In genomic region chr3:51357856-51358255, GRCh38 we compare ENCODE assay signal across 30 cellular contexts.
"Had no signal": no experiment of that assay in that cellular context is flagged by ENCODE, and none has a peak within 500 bp of the region (broad histone marks: within the 10 kb centered on the region; RNA-seq: fewer than 3 reads in every experiment).

No MANE protein-coding gene starts in this region.

- H3K27ac ChIP-seq: ascending aorta, cardiac muscle cell, VCaP had no signal

- DNase-seq: activated B cell treated with CpG ODN at 0.5 μM for 24 hours; activated CD4-positive, alpha-beta memory T cell treated with anti-CD3 and anti-CD28 coated beads for 36 hours; activated CD4-positive, alpha-beta T cell treated with anti-CD3 and anti-CD28 coated beads for 4 hours; activated CD4-positive, alpha-beta T cell treated with anti-CD3 and anti-CD28 coated beads, Interleukin-2, amount 10 ng/mL, durations not matched to agents 24 days and 14 days; activated CD4-positive, alpha-beta T cell treated with anti-CD3 and anti-CD28 coated beads, Interleukin-2, amount 50 U/mL, for 1 hour; activated CD4-positive, alpha-beta T cell treated with anti-CD3 and anti-CD28 coated beads, Interleukin-2, amount 50 U/mL, for 4 hours; activated CD4-positive, CD25-positive, alpha-beta regulatory T cell treated with anti-CD3 and anti-CD28 coated beads, Interleukin-2, amount 50 U/mL, for 72 hours; activated CD8-positive, alpha-beta memory T cell treated with anti-CD3 and anti-CD28 coated beads, Interleukin-2, amount 50 U/mL, for 4 hours; activated CD8-positive, alpha-beta T cell treated with anti-CD3 and anti-CD28 coated beads for 36 hours; activated gamma-delta T cell; activated naive CD4-positive, alpha-beta T cell treated with anti-CD3 and anti-CD28 coated beads, Interleukin-2, amount 10 ng/mL, durations not matched to agents 7 days and 5 days; activated naive CD4-positive, alpha-beta T cell treated with Interleukin-2 at 50 U/mL for 16 hours; activated naive CD8-positive, alpha-beta T cell treated with anti-CD3 and anti-CD28 coated beads, Interleukin-2, amount 10 ng/mL, durations not matched to agents 7 days and 5 days; activated naive CD8-positive, alpha-beta T cell treated with anti-CD3 and anti-CD28 coated beads, Interleukin-2, amount 50 U/mL, for 24 hours; activated T-cell treated with anti-CD3 and anti-CD28 coated beads for 4 hours; activated T-cell treated with anti-CD3 and anti-CD28 coated beads, Interleukin-2, amount 50 U/mL, for 1 hour; activated T-cell treated with anti-CD3 and anti-CD28 coated beads, Interleukin-2, amount 50 U/mL, for 4 hours; activated T-cell treated with anti-CD3 and anti-CD28 coated beads, Interleukin-2, amount 50 U/mL, for 72 hours; amygdala; anterior cingulate cortex; central memory CD4-positive, alpha-beta T cell; T-cell; T-helper 17 cell had no signal

- ATAC-seq: activated CD8-positive, alpha-beta T cell treated with anti-CD3 and anti-CD28 coated beads for 36 hours; activated naive CD8-positive, alpha-beta T cell treated with anti-CD3 and anti-CD28 coated beads, Interleukin-2, amount 50 U/mL, for 24 hours; activated T-cell treated with anti-CD3 and anti-CD28 coated beads, Interleukin-2, amount 50 U/mL, for 4 hours; activated T-cell treated with anti-CD3 and anti-CD28 coated beads, Interleukin-2, amount 50 U/mL, for 72 hours; T-cell; T-helper 17 cell had no signal

- H3K9me3 Mint-ChIP-seq: activated B cell treated with CpG ODN at 0.5 μM for 24 hours; activated CD4-positive, alpha-beta memory T cell treated with anti-CD3 and anti-CD28 coated beads for 36 hours; activated CD4-positive, alpha-beta T cell treated with anti-CD3 and anti-CD28 coated beads, Interleukin-2, amount 10 ng/mL, durations not matched to agents 24 days and 14 days; activated CD8-positive, alpha-beta T cell treated with anti-CD3 and anti-CD28 coated beads for 36 hours; activated naive CD4-positive, alpha-beta T cell treated with anti-CD3 and anti-CD28 coated beads, Interleukin-2, amount 10 ng/mL, durations not matched to agents 7 days and 5 days; activated naive CD4-positive, alpha-beta T cell treated with anti-CD3 and anti-CD28 coated beads, Interleukin-2, amount 50 U/mL, for 24 hours; activated naive CD8-positive, alpha-beta T cell treated with anti-CD3 and anti-CD28 coated beads, Interleukin-2, amount 10 ng/mL, durations not matched to agents 7 days and 5 days; activated naive CD8-positive, alpha-beta T cell treated with anti-CD3 and anti-CD28 coated beads, Interleukin-2, amount 50 U/mL, for 24 hours; activated T-cell treated with anti-CD3 and anti-CD28 coated beads, Interleukin-2, amount 50 U/mL, for 4 hours; activated T-cell treated with anti-CD3 and anti-CD28 coated beads, Interleukin-2, amount 50 U/mL, for 72 hours; activated T-helper 2 cell treated with anti-CD3 and anti-CD28 coated beads, Interferon-gamma antibody, Interleukin-2, Interleukin-4, amounts not matched to agents 10 μg/mL and 5 μg/mL and 100 μg/mL, durations not matched to agents 14 hours and 24 hours and 36 hours; T-cell had no signal

- H3K36me3 ChIP-seq: ascending aorta, cardiac muscle cell had no signal

- H3K27ac Mint-ChIP-seq: activated B cell treated with CpG ODN at 0.5 μM for 24 hours; activated CD4-positive, alpha-beta memory T cell treated with anti-CD3 and anti-CD28 coated beads for 36 hours; activated CD4-positive, alpha-beta T cell treated with anti-CD3 and anti-CD28 coated beads, Interleukin-2, amount 10 ng/mL, durations not matched to agents 24 days and 14 days; activated CD8-positive, alpha-beta T cell treated with anti-CD3 and anti-CD28 coated beads for 36 hours; activated naive CD4-positive, alpha-beta T cell treated with anti-CD3 and anti-CD28 coated beads, Interleukin-2, amount 10 ng/mL, durations not matched to agents 7 days and 5 days; activated naive CD4-positive, alpha-beta T cell treated with anti-CD3 and anti-CD28 coated beads, Interleukin-2, amount 50 U/mL, for 24 hours; activated naive CD8-positive, alpha-beta T cell; activated naive CD8-positive, alpha-beta T cell treated with anti-CD3 and anti-CD28 coated beads, Interleukin-2, amount 10 ng/mL, durations not matched to agents 7 days and 5 days; activated naive CD8-positive, alpha-beta T cell treated with anti-CD3 and anti-CD28 coated beads, Interleukin-2, amount 50 U/mL, for 24 hours; activated T-cell treated with anti-CD3 and anti-CD28 coated beads, Interleukin-2, amount 50 U/mL, for 72 hours; activated T-helper 2 cell treated with anti-CD3 and anti-CD28 coated beads, Interferon-gamma antibody, Interleukin-2, Interleukin-4, amounts not matched to agents 10 μg/mL and 5 μg/mL and 100 μg/mL, durations not matched to agents 14 hours and 24 hours and 36 hours; T-cell; T-helper 17 cell had no signal

- H3K4me1 ChIP-seq: ascending aorta had no signal

- H3K36me3 Mint-ChIP-seq: activated naive CD4-positive, alpha-beta T cell treated with anti-CD3 and anti-CD28 coated beads, Interleukin-2, amount 10 ng/mL, durations not matched to agents 7 days and 5 days; activated naive CD4-positive, alpha-beta T cell treated with anti-CD3 and anti-CD28 coated beads, Interleukin-2, amount 50 U/mL, for 24 hours; activated naive CD8-positive, alpha-beta T cell treated with anti-CD3 and anti-CD28 coated beads, Interleukin-2, amount 10 ng/mL, durations not matched to agents 7 days and 5 days; T-cell had no signal

- H3K4me3 ChIP-seq: ascending aorta, cardiac muscle cell had no signal

- H3K4me1 Mint-ChIP-seq: activated B cell treated with CpG ODN at 0.5 μM for 24 hours; activated naive CD4-positive, alpha-beta T cell treated with anti-CD3 and anti-CD28 coated beads, Interleukin-2, amount 10 ng/mL, durations not matched to agents 7 days and 5 days; activated naive CD8-positive, alpha-beta T cell treated with anti-CD3 and anti-CD28 coated beads, Interleukin-2, amount 10 ng/mL, durations not matched to agents 7 days and 5 days; brain had no signal

- H3K27me3 Mint-ChIP-seq: activated CD4-positive, alpha-beta memory T cell treated with anti-CD3 and anti-CD28 coated beads for 36 hours; activated CD4-positive, alpha-beta T cell treated with anti-CD3 and anti-CD28 coated beads, Interleukin-2, amount 10 ng/mL, durations not matched to agents 24 days and 14 days; activated CD8-positive, alpha-beta T cell treated with anti-CD3 and anti-CD28 coated beads for 36 hours; activated naive CD4-positive, alpha-beta T cell treated with anti-CD3 and anti-CD28 coated beads, Interleukin-2, amount 10 ng/mL, durations not matched to agents 7 days and 5 days; activated naive CD4-positive, alpha-beta T cell treated with anti-CD3 and anti-CD28 coated beads, Interleukin-2, amount 50 U/mL, for 24 hours; activated naive CD8-positive, alpha-beta T cell; activated naive CD8-positive, alpha-beta T cell treated with anti-CD3 and anti-CD28 coated beads, Interleukin-2, amount 50 U/mL, for 24 hours; brain; T-cell; T-helper 17 cell had no signal

- H3K27me3 ChIP-seq: ascending aorta, cardiac muscle cell had no signal

- H3K4me3 Mint-ChIP-seq: activated B cell treated with CpG ODN at 0.5 μM for 24 hours; activated CD4-positive, alpha-beta memory T cell treated with anti-CD3 and anti-CD28 coated beads for 36 hours; activated CD4-positive, alpha-beta T cell treated with anti-CD3 and anti-CD28 coated beads, Interleukin-2, amount 10 ng/mL, durations not matched to agents 24 days and 14 days; activated CD8-positive, alpha-beta T cell treated with anti-CD3 and anti-CD28 coated beads for 36 hours; activated naive CD4-positive, alpha-beta T cell treated with anti-CD3 and anti-CD28 coated beads, Interleukin-2, amount 10 ng/mL, durations not matched to agents 7 days and 5 days; activated naive CD4-positive, alpha-beta T cell treated with anti-CD3 and anti-CD28 coated beads, Interleukin-2, amount 50 U/mL, for 24 hours; activated naive CD8-positive, alpha-beta T cell; activated naive CD8-positive, alpha-beta T cell treated with anti-CD3 and anti-CD28 coated beads, Interleukin-2, amount 10 ng/mL, durations not matched to agents 7 days and 5 days; activated naive CD8-positive, alpha-beta T cell treated with anti-CD3 and anti-CD28 coated beads, Interleukin-2, amount 50 U/mL, for 24 hours; activated T-cell treated with anti-CD3 and anti-CD28 coated beads, Interleukin-2, amount 50 U/mL, for 4 hours; activated T-cell treated with anti-CD3 and anti-CD28 coated beads, Interleukin-2, amount 50 U/mL, for 72 hours; brain; T-cell; T-helper 17 cell had no signal

- H3K9me3 ChIP-seq: ascending aorta had no signal
